10 cellular contexts compared by ENCODE assay signal in genomic region chr1:205456383-205456867, GRCh38. TPM values are rescaled to one million over a fixed set of nuclear protein-coding genes. Genes with fewer than 3 reads are reported as not detected.
A peak's percentile ranks its signal among the peaks of the same experiment; 100 is the strongest.
DNase-seq lines count a peak whose midpoint lies in the region; ATAC-seq and TF ChIP-seq lines count a peak whose summit lies in the region.
"Had no signal": no experiment of that assay in that cellular context is flagged by ENCODE, and none has a peak within 500 bp of the region (broad histone marks: within the 10 kb centered on the region; RNA-seq: fewer than 3 reads in every experiment).

No MANE protein-coding gene starts in this region.

- CTCF ChIA-PET in CD8-positive, alpha-beta T cell (lab: Charles Lee): interaction anchor here (0.7 to 1.5 kb wide), 5 partner anchors 12 to 59 kb away, joined by 3 to 4 read pairs (median 3); no protein-coding TSS in a partner anchor
- CTCF ChIA-PET in naive thymus-derived CD4-positive, alpha-beta T cell (lab: Charles Lee): interaction anchor here (0.6 kb wide), 1 partner anchor 71 kb away, joined by 7 read pairs; no protein-coding TSS in a partner anchor

- TF ChIP-seq CTCF in CD8-positive, alpha-beta T cell (IDR thresholded peaks at IDR 0.05): no peak
- TF ChIP-seq CTCF in brain (conservative IDR thresholded peaks at IDR 0.05): no peak

- peaks cover 64% of the 10 kb centered on the region for H3K27me3 Mint-ChIP-seq in CD8-positive, alpha-beta T cell (ENCODE audit: low read depth)
- H3K27me3 Mint-ChIP-seq in brain: peaks cover 48% of the 10 kb centered on the region
- peaks cover 71 to 82% (median 76%) of the 10 kb centered on the region in 5 donors for H3K27me3 Mint-ChIP-seq in naive thymus-derived CD4-positive, alpha-beta T cell

- H3K36me3 Mint-ChIP-seq in CD8-positive, alpha-beta T cell: no peaks in the 10 kb centered on the region
- no peaks in the 10 kb centered on the region for H3K36me3 Mint-ChIP-seq in brain
- peaks cover 0 to 3% (median 0%) of the 10 kb centered on the region in 5 donors for H3K36me3 Mint-ChIP-seq in naive thymus-derived CD4-positive, alpha-beta T cell

- POLR2A ChIA-PET in CD8-positive, alpha-beta T cell (lab: Charles Lee): interaction anchor here (0.8 to 1.0 kb wide), 2 partner anchors 24 to 29 kb away, joined by 3 read pairs; no protein-coding TSS in a partner anchor
- POLR2A ChIA-PET in naive thymus-derived CD4-positive, alpha-beta T cell (lab: Charles Lee): no interaction called here

- H3K4me3 Mint-ChIP-seq in CD8-positive, alpha-beta T cell: peak overlapping the region; percentile 81
- peak overlapping the region; percentile 92 to 98 (median 94) for H3K4me3 Mint-ChIP-seq in brain
- peak overlapping the region; percentile 65 to 88 (median 76) for H3K4me3 Mint-ChIP-seq in naive thymus-derived CD4-positive, alpha-beta T cell
- H3K4me3 Mint-ChIP-seq: T-helper 2 cell treated with Interferon-gamma antibody and Interleukin-4, amounts not matched to agents 5 μg/mL and 100 μg/mL, for 36 hours had no signal

- peaks cover 12% of the 10 kb centered on the region for H3K4me1 Mint-ChIP-seq in CD8-positive, alpha-beta T cell (ENCODE audit: low read depth)
- peaks cover 57% of the 10 kb centered on the region for H3K4me1 Mint-ChIP-seq in brain
- peaks cover 6 to 20% (median 16%) of the 10 kb centered on the region in 7 donors for H3K4me1 Mint-ChIP-seq in naive thymus-derived CD4-positive, alpha-beta T cell

- no peaks in the 10 kb centered on the region for H3K9me3 ChIP-seq in CD8-positive, alpha-beta T cell (ENCODE audit: low read length)
- no peaks in the 10 kb centered on the region for H3K9me3 ChIP-seq in HAP-1
- no peaks in the 10 kb centered on the region for H3K9me3 ChIP-seq in naive thymus-derived CD4-positive, alpha-beta T cell (ENCODE audit: control insufficient read depth in 2 of 3, low read length in 3 of 3)

- H3K27ac Mint-ChIP-seq in CD8-positive, alpha-beta T cell: no peak overlapping the region
- peak overlapping the region; percentile 89 to 98 (median 96) for H3K27ac Mint-ChIP-seq in brain
- H3K27ac Mint-ChIP-seq in naive thymus-derived CD4-positive, alpha-beta T cell: no peak overlapping the region
- H3K27ac Mint-ChIP-seq: T-helper 2 cell treated with Interferon-gamma antibody and Interleukin-4, amounts not matched to agents 5 μg/mL and 100 μg/mL, for 36 hours had no signal

- H3K9me3 Mint-ChIP-seq in CD8-positive, alpha-beta T cell: no peaks in the 10 kb centered on the region
- H3K9me3 Mint-ChIP-seq in brain: peaks cover 0 to 13% (median 0%) of the 10 kb centered on the region in 5 experiments
- peaks cover 0 to 2% (median 0%) of the 10 kb centered on the region in 11 donors for H3K9me3 Mint-ChIP-seq in naive thymus-derived CD4-positive, alpha-beta T cell
- H3K9me3 Mint-ChIP-seq: T-helper 2 cell treated with Interferon-gamma antibody and Interleukin-4, amounts not matched to agents 5 μg/mL and 100 μg/mL, for 36 hours had no signal

- in situ Hi-C loops in HAP-1 (cut with MboI; ENCODE audit: low sequenced_read_pairs): no loop called here

- no peak for DNase-seq in CD8-positive, alpha-beta T cell
- DNase-seq in HAP-1 (ENCODE audit: low spot score in 2 of 2) (no peak), DMS114 treated with DMSO at 0.1 percent for 48 hours (lab: John Stamatoyannopoulos, UW; ENCODE audit: unreplicated experiment) (no peak)
- DNase-seq in naive thymus-derived CD4-positive, alpha-beta T cell: no peak
- DNase-seq: occipital lobe had no signal

- no peak for ATAC-seq in CD8-positive, alpha-beta T cell
- ATAC-seq in naive thymus-derived CD4-positive, alpha-beta T cell: no peak
- ATAC-seq in HG03565 (IDR thresholded peaks at IDR 0.05; ENCODE audit: unreplicated experiment): no peak
- ATAC-seq in HG03039 (IDR thresholded peaks at IDR 0.05; ENCODE audit: unreplicated experiment): no peak
- ATAC-seq in HG03571 (IDR thresholded peaks at IDR 0.05; ENCODE audit: unreplicated experiment): no peak

- intact Hi-C loops in CD8-positive, alpha-beta T cell (cut with DNase I, micrococcal nuclease): no loop called here
- intact Hi-C loops in naive thymus-derived CD4-positive, alpha-beta T cell (cut with micrococcal nuclease): no loop called here

- H3K27me3 ChIP-seq in CD8-positive, alpha-beta T cell (ENCODE audit: insufficient read depth, low read length): peaks cover 34% of the 10 kb centered on the region
- H3K27me3 ChIP-seq in HAP-1 (ENCODE audit: low read depth): peaks cover 75% of the 10 kb centered on the region
- peaks cover 17 to 29% of the 10 kb centered on the region in 2 donors for H3K27me3 ChIP-seq in naive thymus-derived CD4-positive, alpha-beta T cell (ENCODE audit: control insufficient read depth in 2 of 2, insufficient read depth in 2 of 2, low read length in 2 of 2)

- H3K27ac ChIP-seq in CD8-positive, alpha-beta T cell (ENCODE audit: low read depth, low read length): no peak overlapping the region
- H3K27ac ChIP-seq in naive thymus-derived CD4-positive, alpha-beta T cell (ENCODE audit: low read depth, low read length): no peak overlapping the region

- peak overlapping the region; percentile 41 for H3K4me3 ChIP-seq in CD8-positive, alpha-beta T cell (ENCODE audit: low read depth, low read length)
- peak overlapping the region; percentile 24 for H3K4me3 ChIP-seq in HAP-1
- H3K4me3 ChIP-seq in naive thymus-derived CD4-positive, alpha-beta T cell (ENCODE audit: low read length): peak overlapping the region; percentile 47

- H3K4me1 ChIP-seq in CD8-positive, alpha-beta T cell (ENCODE audit: insufficient read depth, low read length): peaks cover 17% of the 10 kb centered on the region
- peaks cover 3% of the 10 kb centered on the region for H3K4me1 ChIP-seq in HAP-1
- H3K4me1 ChIP-seq in naive thymus-derived CD4-positive, alpha-beta T cell (ENCODE audit: control insufficient read depth in 2 of 2, insufficient read depth in 2 of 2, low read length in 2 of 2): peaks cover 9 to 17% of the 10 kb centered on the region in 2 donors

- no peaks in the 10 kb centered on the region for H3K36me3 ChIP-seq in CD8-positive, alpha-beta T cell (ENCODE audit: insufficient read depth, low read length)
- no peaks in the 10 kb centered on the region for H3K36me3 ChIP-seq in HAP-1 (replicated peaks)
- H3K36me3 ChIP-seq in naive thymus-derived CD4-positive, alpha-beta T cell (ENCODE audit: control insufficient read depth in 2 of 3, insufficient read depth in 3 of 3, low read length in 3 of 3): no peaks in the 10 kb centered on the region

RNA-seq across cellular contexts. Expression of gene BLACAT1, which starts 0.6 kb away (rescaled TPM):
- not detected for total RNA-seq in CD8-positive, alpha-beta T cell
- 0.10 TPM for polyA plus RNA-seq in brain (ENCODE audit: insufficient read depth, low read depth, low replicate concordance)
- under 1 TPM in 4 of 5 experiments, not detected in 1; 0.12 to 0.44 (median 0.31) TPM for total RNA-seq in naive thymus-derived CD4-positive, alpha-beta T cell
- polyA plus RNA-seq in naive thymus-derived CD4-positive, alpha-beta T cell: under 1 TPM in 1 of 2 donors, not detected in 1; 0.13 TPM

RNA-seq across cellular contexts. Expression of gene LEMD1, which starts 34.6 kb away (rescaled TPM):
- total RNA-seq in CD8-positive, alpha-beta T cell: not detected
- polyA plus RNA-seq in brain (ENCODE audit: insufficient read depth, low read depth, low replicate concordance): not detected
- under 1 TPM in 1 of 5 experiments, not detected in 4; 0.97 TPM for total RNA-seq in naive thymus-derived CD4-positive, alpha-beta T cell
- polyA plus RNA-seq in naive thymus-derived CD4-positive, alpha-beta T cell: not detected

RNA-seq across cellular contexts. Expression of gene CDK18, which starts 48.0 kb away (rescaled TPM):
- total RNA-seq in CD8-positive, alpha-beta T cell: 1 to 10 TPM; 4.0 to 4.3 TPM
- polyA plus RNA-seq in brain (ENCODE audit: insufficient read depth, low read depth, low replicate concordance): 73.1 TPM
- 1 to 10 TPM in 4 of 5 experiments, under 1 TPM in 1; 0.85 to 3.6 (median 3.0) TPM for total RNA-seq in naive thymus-derived CD4-positive, alpha-beta T cell
- 1 to 10 TPM in 1 of 2 donors, under 1 TPM in 1; 0.20 to 1.8 TPM for polyA plus RNA-seq in naive thymus-derived CD4-positive, alpha-beta T cell

Comparison
In these comparisons a context has a peak if more than half of its experiments do, and no peak if none do; other contexts are left out.
1. H3K27ac Mint-ChIP-seq: peak in brain (5 of 5); none in CD8-positive, alpha-beta T cell (single experiment) and naive thymus-derived CD4-positive, alpha-beta T cell (0 of 9).
2. Peak in every context shown above with its lines, with median percentiles within 50 percentile points of each other: H3K4me3 ChIP-seq and H3K4me3 Mint-ChIP-seq.